ENCODE assay signal across 1 cellular context in the genomic region with DNA sequence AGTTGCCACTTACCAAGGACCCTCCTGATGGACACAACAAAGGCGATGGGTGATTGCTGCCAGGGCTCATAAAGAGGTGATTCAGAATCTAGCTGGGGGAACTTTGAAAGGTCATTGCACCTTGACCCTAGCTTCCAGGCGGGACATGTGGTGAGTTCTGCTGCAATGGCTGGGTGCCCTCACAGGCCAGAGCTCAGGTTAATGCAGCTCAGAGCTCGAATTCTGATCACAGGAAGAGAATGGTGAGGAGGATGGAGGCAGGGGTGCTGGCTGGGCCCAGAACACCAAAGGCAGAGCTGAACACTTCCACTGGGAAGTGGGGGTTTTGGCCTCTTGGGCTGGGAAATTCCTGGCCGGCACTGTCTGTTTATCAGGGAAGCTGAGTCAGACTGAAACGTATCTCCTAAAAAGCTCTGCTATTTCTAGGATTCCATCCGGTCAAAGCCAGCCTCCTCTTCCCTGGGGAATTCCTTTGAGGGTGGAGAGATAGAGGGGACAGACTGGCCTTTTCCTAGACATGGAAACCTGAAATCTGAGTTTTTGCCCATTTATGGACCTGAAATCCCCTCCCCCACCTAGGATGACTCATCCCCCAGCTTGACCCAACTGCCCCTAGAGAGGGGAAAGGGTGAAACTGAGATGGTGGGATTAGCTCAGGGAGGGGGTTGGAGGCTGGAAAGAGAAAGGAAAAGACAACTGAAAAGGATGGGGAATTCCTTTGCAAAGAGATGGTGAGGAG.
TF ChIP-seq lines count a peak whose summit lies in the region.

No MANE protein-coding gene starts in this region.

TF ChIP-seq in HepG2, 621 proteins besides CTCF, POLR2A, EP300 and RAD21 (continued from another document and continues in another):
- TF ChIP-seq, protein P1, sequence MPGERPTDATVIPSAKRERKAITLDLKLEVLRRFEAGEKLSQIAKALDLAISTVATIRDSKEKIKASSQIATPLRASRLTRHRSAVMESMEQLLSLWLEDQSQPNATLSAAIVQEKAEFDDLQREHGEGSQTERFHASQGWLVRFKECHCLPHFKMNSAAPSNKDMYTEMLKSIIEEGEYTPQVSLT (CRISPR knock-in tag; IDR thresholded peaks at IDR 0.05; ENCODE audit: borderline replicate concordance, low read depth) = no peak
- peak; percentile 72 for TF ChIP-seq GATAD2A (CRISPR knock-in tag; IDR thresholded peaks at IDR 0.05)
- no peak for TF ChIP-seq NFKBIZ (CRISPR knock-in tag; IDR thresholded peaks at IDR 0.05)
- TF ChIP-seq, protein P2, sequence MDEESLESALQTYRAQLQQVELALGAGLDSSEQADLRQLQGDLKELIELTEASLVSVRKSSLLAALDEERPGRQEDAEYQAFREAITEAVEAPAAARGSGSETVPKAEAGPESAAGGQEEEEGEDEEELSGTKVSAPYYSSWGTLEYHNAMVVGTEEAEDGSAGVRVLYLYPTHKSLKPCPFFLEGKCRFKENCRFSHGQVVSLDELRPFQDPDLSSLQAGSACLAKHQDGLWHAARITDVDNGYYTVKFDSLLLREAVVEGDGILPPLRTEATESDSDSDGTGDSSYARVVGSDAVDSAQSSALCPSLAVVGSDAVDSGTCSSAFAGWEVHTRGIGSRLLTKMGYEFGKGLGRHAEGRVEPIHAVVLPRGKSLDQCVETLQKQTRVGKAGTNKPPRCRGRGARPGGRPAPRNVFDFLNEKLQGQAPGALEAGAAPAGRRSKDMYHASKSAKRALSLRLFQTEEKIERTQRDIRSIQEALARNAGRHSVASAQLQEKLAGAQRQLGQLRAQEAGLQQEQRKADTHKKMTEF (CRISPR knock-in tag; IDR thresholded peaks at IDR 0.05) = peak; percentile 57; the same call in 1 of the 2 replicates
- peak; percentile 43; the same call in 1 of the 2 replicates for TF ChIP-seq TBX3 (IDR thresholded peaks at IDR 0.05; ENCODE audit: borderline replicate concordance)
- no peak for TF ChIP-seq NR3C1 (CRISPR knock-in tag; IDR thresholded peaks at IDR 0.05)
- TF ChIP-seq, protein P3, sequence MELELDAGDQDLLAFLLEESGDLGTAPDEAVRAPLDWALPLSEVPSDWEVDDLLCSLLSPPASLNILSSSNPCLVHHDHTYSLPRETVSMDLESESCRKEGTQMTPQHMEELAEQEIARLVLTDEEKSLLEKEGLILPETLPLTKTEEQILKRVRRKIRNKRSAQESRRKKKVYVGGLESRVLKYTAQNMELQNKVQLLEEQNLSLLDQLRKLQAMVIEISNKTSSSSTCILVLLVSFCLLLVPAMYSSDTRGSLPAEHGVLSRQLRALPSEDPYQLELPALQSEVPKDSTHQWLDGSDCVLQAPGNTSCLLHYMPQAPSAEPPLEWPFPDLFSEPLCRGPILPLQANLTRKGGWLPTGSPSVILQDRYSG (CRISPR knock-in tag; IDR thresholded peaks at IDR 0.05) = no peak
- TF ChIP-seq, protein P4, sequence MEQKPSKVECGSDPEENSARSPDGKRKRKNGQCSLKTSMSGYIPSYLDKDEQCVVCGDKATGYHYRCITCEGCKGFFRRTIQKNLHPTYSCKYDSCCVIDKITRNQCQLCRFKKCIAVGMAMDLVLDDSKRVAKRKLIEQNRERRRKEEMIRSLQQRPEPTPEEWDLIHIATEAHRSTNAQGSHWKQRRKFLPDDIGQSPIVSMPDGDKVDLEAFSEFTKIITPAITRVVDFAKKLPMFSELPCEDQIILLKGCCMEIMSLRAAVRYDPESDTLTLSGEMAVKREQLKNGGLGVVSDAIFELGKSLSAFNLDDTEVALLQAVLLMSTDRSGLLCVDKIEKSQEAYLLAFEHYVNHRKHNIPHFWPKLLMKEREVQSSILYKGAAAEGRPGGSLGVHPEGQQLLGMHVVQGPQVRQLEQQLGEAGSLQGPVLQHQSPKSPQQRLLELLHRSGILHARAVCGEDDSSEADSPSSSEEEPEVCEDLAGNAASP (CRISPR knock-in tag; IDR thresholded peaks at IDR 0.05; ENCODE audit: borderline replicate concordance) = no peak
- no peak for TF ChIP-seq MAFK (conservative IDR thresholded peaks at IDR 0.05 in 1 of 2, IDR thresholded peaks at IDR 0.05 in 1 of 2; ENCODE audit: low read length in 2 of 2)
- no peak for TF ChIP-seq ZNF558 (CRISPR knock-in tag; IDR thresholded peaks at IDR 0.05; ENCODE audit: borderline replicate concordance)
- TF ChIP-seq, protein P5, sequence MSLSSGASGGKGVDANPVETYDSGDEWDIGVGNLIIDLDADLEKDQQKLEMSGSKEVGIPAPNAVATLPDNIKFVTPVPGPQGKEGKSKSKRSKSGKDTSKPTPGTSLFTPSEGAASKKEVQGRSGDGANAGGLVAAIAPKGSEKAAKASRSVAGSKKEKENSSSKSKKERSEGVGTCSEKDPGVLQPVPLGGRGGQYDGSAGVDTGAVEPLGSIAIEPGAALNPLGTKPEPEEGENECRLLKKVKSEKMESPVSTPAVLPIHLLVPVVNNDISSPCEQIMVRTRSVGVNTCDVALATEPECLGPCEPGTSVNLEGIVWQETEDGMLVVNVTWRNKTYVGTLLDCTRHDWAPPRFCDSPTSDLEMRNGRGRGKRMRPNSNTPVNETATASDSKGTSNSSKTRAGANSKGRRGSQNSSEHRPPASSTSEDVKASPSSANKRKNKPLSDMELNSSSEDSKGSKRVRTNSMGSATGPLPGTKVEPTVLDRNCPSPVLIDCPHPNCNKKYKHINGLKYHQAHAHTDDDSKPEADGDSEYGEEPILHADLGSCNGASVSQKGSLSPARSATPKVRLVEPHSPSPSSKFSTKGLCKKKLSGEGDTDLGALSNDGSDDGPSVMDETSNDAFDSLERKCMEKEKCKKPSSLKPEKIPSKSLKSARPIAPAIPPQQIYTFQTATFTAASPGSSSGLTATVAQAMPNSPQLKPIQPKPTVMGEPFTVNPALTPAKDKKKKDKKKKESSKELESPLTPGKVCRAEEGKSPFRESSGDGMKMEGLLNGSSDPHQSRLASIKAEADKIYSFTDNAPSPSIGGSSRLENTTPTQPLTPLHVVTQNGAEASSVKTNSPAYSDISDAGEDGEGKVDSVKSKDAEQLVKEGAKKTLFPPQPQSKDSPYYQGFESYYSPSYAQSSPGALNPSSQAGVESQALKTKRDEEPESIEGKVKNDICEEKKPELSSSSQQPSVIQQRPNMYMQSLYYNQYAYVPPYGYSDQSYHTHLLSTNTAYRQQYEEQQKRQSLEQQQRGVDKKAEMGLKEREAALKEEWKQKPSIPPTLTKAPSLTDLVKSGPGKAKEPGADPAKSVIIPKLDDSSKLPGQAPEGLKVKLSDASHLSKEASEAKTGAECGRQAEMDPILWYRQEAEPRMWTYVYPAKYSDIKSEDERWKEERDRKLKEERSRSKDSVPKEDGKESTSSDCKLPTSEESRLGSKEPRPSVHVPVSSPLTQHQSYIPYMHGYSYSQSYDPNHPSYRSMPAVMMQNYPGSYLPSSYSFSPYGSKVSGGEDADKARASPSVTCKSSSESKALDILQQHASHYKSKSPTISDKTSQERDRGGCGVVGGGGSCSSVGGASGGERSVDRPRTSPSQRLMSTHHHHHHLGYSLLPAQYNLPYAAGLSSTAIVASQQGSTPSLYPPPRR (CRISPR knock-in tag; IDR thresholded peaks at IDR 0.05; ENCODE audit: borderline replicate concordance) = peak; percentile 76; the same call in 1 of the 2 replicates
- TF ChIP-seq NR2F1 (CRISPR knock-in tag; IDR thresholded peaks at IDR 0.05) = peak; percentile 83 to 91
- TF ChIP-seq, protein P6, sequence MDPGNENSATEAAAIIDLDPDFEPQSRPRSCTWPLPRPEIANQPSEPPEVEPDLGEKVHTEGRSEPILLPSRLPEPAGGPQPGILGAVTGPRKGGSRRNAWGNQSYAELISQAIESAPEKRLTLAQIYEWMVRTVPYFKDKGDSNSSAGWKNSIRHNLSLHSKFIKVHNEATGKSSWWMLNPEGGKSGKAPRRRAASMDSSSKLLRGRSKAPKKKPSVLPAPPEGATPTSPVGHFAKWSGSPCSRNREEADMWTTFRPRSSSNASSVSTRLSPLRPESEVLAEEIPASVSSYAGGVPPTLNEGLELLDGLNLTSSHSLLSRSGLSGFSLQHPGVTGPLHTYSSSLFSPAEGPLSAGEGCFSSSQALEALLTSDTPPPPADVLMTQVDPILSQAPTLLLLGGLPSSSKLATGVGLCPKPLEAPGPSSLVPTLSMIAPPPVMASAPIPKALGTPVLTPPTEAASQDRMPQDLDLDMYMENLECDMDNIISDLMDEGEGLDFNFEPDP (CRISPR knock-in tag; conservative IDR thresholded peaks at IDR 0.05) = no peak
- 0 out of 2 replicates have a peak, but pooled peaks have one; percentile 46 for TF ChIP-seq ARNTL (CRISPR knock-in tag; IDR thresholded peaks at IDR 0.05)
- TF ChIP-seq, protein P7, sequence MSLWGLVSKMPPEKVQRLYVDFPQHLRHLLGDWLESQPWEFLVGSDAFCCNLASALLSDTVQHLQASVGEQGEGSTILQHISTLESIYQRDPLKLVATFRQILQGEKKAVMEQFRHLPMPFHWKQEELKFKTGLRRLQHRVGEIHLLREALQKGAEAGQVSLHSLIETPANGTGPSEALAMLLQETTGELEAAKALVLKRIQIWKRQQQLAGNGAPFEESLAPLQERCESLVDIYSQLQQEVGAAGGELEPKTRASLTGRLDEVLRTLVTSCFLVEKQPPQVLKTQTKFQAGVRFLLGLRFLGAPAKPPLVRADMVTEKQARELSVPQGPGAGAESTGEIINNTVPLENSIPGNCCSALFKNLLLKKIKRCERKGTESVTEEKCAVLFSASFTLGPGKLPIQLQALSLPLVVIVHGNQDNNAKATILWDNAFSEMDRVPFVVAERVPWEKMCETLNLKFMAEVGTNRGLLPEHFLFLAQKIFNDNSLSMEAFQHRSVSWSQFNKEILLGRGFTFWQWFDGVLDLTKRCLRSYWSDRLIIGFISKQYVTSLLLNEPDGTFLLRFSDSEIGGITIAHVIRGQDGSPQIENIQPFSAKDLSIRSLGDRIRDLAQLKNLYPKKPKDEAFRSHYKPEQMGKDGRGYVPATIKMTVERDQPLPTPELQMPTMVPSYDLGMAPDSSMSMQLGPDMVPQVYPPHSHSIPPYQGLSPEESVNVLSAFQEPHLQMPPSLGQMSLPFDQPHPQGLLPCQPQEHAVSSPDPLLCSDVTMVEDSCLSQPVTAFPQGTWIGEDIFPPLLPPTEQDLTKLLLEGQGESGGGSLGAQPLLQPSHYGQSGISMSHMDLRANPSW (CRISPR knock-in tag; IDR thresholded peaks at IDR 0.05; ENCODE audit: borderline replicate concordance) = no peak
- TF ChIP-seq, protein P8, sequence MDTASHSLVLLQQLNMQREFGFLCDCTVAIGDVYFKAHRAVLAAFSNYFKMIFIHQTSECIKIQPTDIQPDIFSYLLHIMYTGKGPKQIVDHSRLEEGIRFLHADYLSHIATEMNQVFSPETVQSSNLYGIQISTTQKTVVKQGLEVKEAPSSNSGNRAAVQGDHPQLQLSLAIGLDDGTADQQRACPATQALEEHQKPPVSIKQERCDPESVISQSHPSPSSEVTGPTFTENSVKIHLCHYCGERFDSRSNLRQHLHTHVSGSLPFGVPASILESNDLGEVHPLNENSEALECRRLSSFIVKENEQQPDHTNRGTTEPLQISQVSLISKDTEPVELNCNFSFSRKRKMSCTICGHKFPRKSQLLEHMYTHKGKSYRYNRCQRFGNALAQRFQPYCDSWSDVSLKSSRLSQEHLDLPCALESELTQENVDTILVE (CRISPR knock-in tag; IDR thresholded peaks at IDR 0.05) = no peak; the same call in 1 of the 2 replicates
- no peak for TF ChIP-seq SAFB2 (CRISPR knock-in tag; IDR thresholded peaks at IDR 0.05; ENCODE audit: borderline replicate concordance, low read depth)
- peak; percentile 90 for TF ChIP-seq HNF4A (CRISPR knock-in tag; IDR thresholded peaks at IDR 0.05)
- TF ChIP-seq JUN (CRISPR knock-in tag; IDR thresholded peaks at IDR 0.05) = peak; percentile 91
- no peak for TF ChIP-seq REXO4 (CRISPR knock-in tag; IDR thresholded peaks at IDR 0.05; ENCODE audit: borderline replicate concordance)
- no peak for TF ChIP-seq POLR2AphosphoS5 (IDR thresholded peaks at IDR 0.05; ENCODE audit: low read depth, low read length)
- TF ChIP-seq ZFP82 (CRISPR knock-in tag; IDR thresholded peaks at IDR 0.05; ENCODE audit: borderline replicate concordance) = no peak
- peak; percentile 85 for TF ChIP-seq ZNF317 (CRISPR knock-in tag; IDR thresholded peaks at IDR 0.05)
- no peak for TF ChIP-seq ZNF616 (CRISPR knock-in tag; IDR thresholded peaks at IDR 0.05; ENCODE audit: low read depth)
- TF ChIP-seq NONO (IDR thresholded peaks at IDR 0.05) = no peak
- TF ChIP-seq NONO (CRISPR knock-in tag; conservative IDR thresholded peaks at IDR 0.05) = peak; percentile 28; the same call in 1 of the 2 replicates
- TF ChIP-seq, protein P9, sequence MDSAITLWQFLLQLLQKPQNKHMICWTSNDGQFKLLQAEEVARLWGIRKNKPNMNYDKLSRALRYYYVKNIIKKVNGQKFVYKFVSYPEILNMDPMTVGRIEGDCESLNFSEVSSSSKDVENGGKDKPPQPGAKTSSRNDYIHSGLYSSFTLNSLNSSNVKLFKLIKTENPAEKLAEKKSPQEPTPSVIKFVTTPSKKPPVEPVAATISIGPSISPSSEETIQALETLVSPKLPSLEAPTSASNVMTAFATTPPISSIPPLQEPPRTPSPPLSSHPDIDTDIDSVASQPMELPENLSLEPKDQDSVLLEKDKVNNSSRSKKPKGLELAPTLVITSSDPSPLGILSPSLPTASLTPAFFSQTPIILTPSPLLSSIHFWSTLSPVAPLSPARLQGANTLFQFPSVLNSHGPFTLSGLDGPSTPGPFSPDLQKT (CRISPR knock-in tag; IDR thresholded peaks at IDR 0.05; ENCODE audit: borderline replicate concordance) = no peak
- TF ChIP-seq, protein P10, sequence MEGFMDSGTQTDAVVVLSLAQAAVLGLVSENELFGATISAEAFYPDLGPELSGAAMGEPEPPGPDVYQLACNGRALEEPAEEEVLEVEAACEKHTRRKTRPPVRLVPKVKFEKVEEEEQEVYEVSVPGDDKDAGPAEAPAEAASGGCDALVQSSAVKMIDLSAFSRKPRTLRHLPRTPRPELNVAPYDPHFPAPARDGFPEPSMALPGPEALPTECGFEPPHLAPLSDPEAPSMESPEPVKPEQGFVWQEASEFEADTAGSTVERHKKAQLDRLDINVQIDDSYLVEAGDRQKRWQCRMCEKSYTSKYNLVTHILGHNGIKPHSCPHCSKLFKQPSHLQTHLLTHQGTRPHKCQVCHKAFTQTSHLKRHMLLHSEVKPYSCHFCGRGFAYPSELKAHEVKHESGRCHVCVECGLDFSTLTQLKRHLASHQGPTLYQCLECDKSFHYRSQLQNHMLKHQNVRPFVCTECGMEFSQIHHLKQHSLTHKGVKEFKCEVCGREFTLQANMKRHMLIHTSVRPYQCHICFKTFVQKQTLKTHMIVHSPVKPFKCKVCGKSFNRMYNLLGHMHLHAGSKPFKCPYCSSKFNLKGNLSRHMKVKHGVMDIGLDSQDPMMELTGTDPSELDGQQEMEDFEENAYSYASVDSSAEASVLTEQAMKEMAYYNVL (CRISPR knock-in tag; IDR thresholded peaks at IDR 0.05; ENCODE audit: borderline replicate concordance) = peak; percentile 53; the same call in 1 of the 2 replicates
- TF ChIP-seq ETV5 (CRISPR knock-in tag; IDR thresholded peaks at IDR 0.05; ENCODE audit: borderline replicate concordance) = peak; percentile 73
- TF ChIP-seq MIXL1 (CRISPR knock-in tag; IDR thresholded peaks at IDR 0.05) = no peak
- peak; percentile 3; the same call in 1 of the 2 replicates for TF ChIP-seq LCORL (IDR thresholded peaks at IDR 0.05)
- peak; percentile 89 for TF ChIP-seq LCORL (CRISPR knock-in tag; IDR thresholded peaks at IDR 0.05)
- TF ChIP-seq ZNF350 (CRISPR knock-in tag; IDR thresholded peaks at IDR 0.05; ENCODE audit: borderline replicate concordance, low read depth) = peak; percentile 56; the same call in 1 of the 2 replicates
